In genomic region chr10:11263039-11263345, GRCh38 we compare ENCODE assay signal across 33 cellular contexts.
DNase-seq lines count a peak whose midpoint lies in the region; ATAC-seq, FAIRE-seq and TF ChIP-seq lines count a peak whose summit lies in the region.
"Had no signal": no experiment of that assay in that cellular context is flagged by ENCODE, and none has a peak within 500 bp of the region (broad histone marks: within the 10 kb centered on the region; RNA-seq: fewer than 3 reads in every experiment).

No MANE protein-coding gene starts in this region.

- H3K9me3 ChIP-seq in thyroid gland, result no peaks in the 10 kb centered on the region
- H3K9me3 ChIP-seq: Caco-2, gastrocnemius medialis, neutrophil, sigmoid colon, tibial nerve had no signal

- TF ChIP-seq POLR2A in thyroid gland (IDR thresholded peaks at IDR 0.05), result no peak

- H3K4me3 ChIP-seq in brain microvascular endothelial cell (ENCODE audit: low read depth, low read length) (no peak overlapping the region), thyroid gland (replicated peaks in 1 of 3) (no peak overlapping the region)
- H3K4me3 ChIP-seq: gastrocnemius medialis, GM23338, sigmoid colon, tibial nerve had no signal

- peaks cover 87% of the 10 kb centered on the region for H3K4me1 Mint-ChIP-seq in activated naive CD8-positive, alpha-beta T cell (ENCODE audit: low read depth)
- peaks cover 79% of the 10 kb centered on the region for H3K4me1 Mint-ChIP-seq in activated naive CD8-positive, alpha-beta T cell treated with anti-CD3 and anti-CD28 coated beads for 36 hours
- H3K4me1 Mint-ChIP-seq in effector memory CD8-positive, alpha-beta T cell (ENCODE audit: low read depth in 2 of 2), result peaks cover 50 to 64% of the 10 kb centered on the region in 2 donors
- H3K4me1 Mint-ChIP-seq in stimulated activated effector memory CD8-positive, alpha-beta T cell treated with anti-CD3 and anti-CD28 coated beads, Interleukin-12 subunit alpha, Interleukin-12 subunit beta, amount 100 ng/mL, for 72 hours, result peaks cover 90% of the 10 kb centered on the region

- H3K27me3 ChIP-seq in brain microvascular endothelial cell (replicated peaks) (no peaks in the 10 kb centered on the region), thyroid gland (no peaks in the 10 kb centered on the region)
- H3K27me3 ChIP-seq: gastrocnemius medialis, neutrophil, sigmoid colon, tibial nerve had no signal

- no peaks in the 10 kb centered on the region for H3K36me3 ChIP-seq in brain microvascular endothelial cell (replicated peaks)
- no peaks in the 10 kb centered on the region for H3K36me3 ChIP-seq in thyroid gland

- H3K4me1 ChIP-seq in thyroid gland, result peaks cover 0 to 5% of the 10 kb centered on the region in 2 donors
- H3K4me1 ChIP-seq: Caco-2 had no signal

- no peaks in the 10 kb centered on the region for H3K27me3 Mint-ChIP-seq in activated naive CD8-positive, alpha-beta T cell
- no peaks in the 10 kb centered on the region for H3K27me3 Mint-ChIP-seq in activated naive CD8-positive, alpha-beta T cell treated with anti-CD3 and anti-CD28 coated beads for 36 hours
- no peaks in the 10 kb centered on the region for H3K27me3 Mint-ChIP-seq in effector memory CD8-positive, alpha-beta T cell

- H3K4me3 Mint-ChIP-seq in activated naive CD8-positive, alpha-beta T cell, result no peak overlapping the region
- no peak overlapping the region for H3K4me3 Mint-ChIP-seq in activated naive CD8-positive, alpha-beta T cell treated with anti-CD3 and anti-CD28 coated beads for 36 hours
- no peak overlapping the region for H3K4me3 Mint-ChIP-seq in effector memory CD8-positive, alpha-beta T cell
- H3K4me3 Mint-ChIP-seq in stimulated activated effector memory CD8-positive, alpha-beta T cell treated with anti-CD3 and anti-CD28 coated beads, Interleukin-12 subunit alpha, Interleukin-12 subunit beta, amount 100 ng/mL, for 72 hours, result no peak overlapping the region
- H3K4me3 Mint-ChIP-seq: GM23338 had no signal

- 96 to 99% methylated on average over 2 of the region's 2 CpGs for WGBS in thyroid gland, 2 donors

- DNase-seq in activated naive CD8-positive, alpha-beta T cell treated with anti-CD3 and anti-CD28 coated beads for 36 hours, result no peak
- DNase-seq in GM18507 (ENCODE audit: extremely low spot score, insufficient read length, low read depth), result no peak
- DNase-seq in effector memory CD8-positive, alpha-beta T cell, result no peak
- no peak for DNase-seq in stimulated activated effector memory CD8-positive, alpha-beta T cell treated with anti-CD3 and anti-CD28 coated beads, Interleukin-12 subunit alpha, Interleukin-12 subunit beta, amount 100 ng/mL, for 72 hours (ENCODE audit: low spot score in 2 of 2)
- DNase-seq in brain microvascular endothelial cell, result no peak
- DNase-seq in NCI-H1105 (lab: John Stamatoyannopoulos, UW), result no peak
- no peak for DNase-seq in thyroid gland
- DNase-seq: ACHN; activated CD4-positive, alpha-beta T cell treated with anti-CD3 and anti-CD28 coated beads, Interleukin-2, amount 50 U/mL, for 1 hour; anterior cingulate cortex; Caco-2; gastrocnemius medialis; hippocampal formation; IMR-90; mesenchymal stem cell; NCI-H1694; NCI-H446 treated with DMSO at 0.1 percent for 48 hours; NCI-H82; sigmoid colon; stimulated activated CD4-positive, alpha-beta T cell treated with anti-CD3 and anti-CD28 coated beads, Interleukin-12 subunit alpha, Interleukin-12 subunit beta, amount 100 ng/mL, for 4 hours; stimulated activated CD4-positive, alpha-beta T cell treated with anti-CD3 and anti-CD28 coated beads, Interleukin-2, amount 100 ng/mL, for 48 hours; SW 1271; T1000 had no signal

- ATAC-seq in effector memory CD8-positive, alpha-beta T cell (replicated peaks), result no peak
- no peak for ATAC-seq in stimulated activated effector memory CD8-positive, alpha-beta T cell treated with anti-CD3 and anti-CD28 coated beads, Interleukin-12 subunit alpha, Interleukin-12 subunit beta, amount 100 ng/mL, for 72 hours
- ATAC-seq: gastrocnemius medialis, GM23338 had no signal

- H3K27ac Mint-ChIP-seq in activated naive CD8-positive, alpha-beta T cell, result peak overlapping the region; percentile 72
- no peak overlapping the region for H3K27ac Mint-ChIP-seq in activated naive CD8-positive, alpha-beta T cell treated with anti-CD3 and anti-CD28 coated beads for 36 hours
- H3K27ac Mint-ChIP-seq in effector memory CD8-positive, alpha-beta T cell, result peak overlapping the region; percentile 80 to 86
- peak overlapping the region; percentile 91 for H3K27ac Mint-ChIP-seq in stimulated activated effector memory CD8-positive, alpha-beta T cell treated with anti-CD3 and anti-CD28 coated beads, Interleukin-12 subunit alpha, Interleukin-12 subunit beta, amount 100 ng/mL, for 72 hours
- H3K27ac Mint-ChIP-seq: GM23338 had no signal

- H3K27ac ChIP-seq in brain microvascular endothelial cell, result no peak overlapping the region
- no peak overlapping the region for H3K27ac ChIP-seq in thyroid gland
- H3K27ac ChIP-seq: gastrocnemius medialis, sigmoid colon, VCaP had no signal

- peaks cover 13% of the 10 kb centered on the region for H3K36me3 Mint-ChIP-seq in activated naive CD8-positive, alpha-beta T cell
- peaks cover 76% of the 10 kb centered on the region for H3K36me3 Mint-ChIP-seq in activated naive CD8-positive, alpha-beta T cell treated with anti-CD3 and anti-CD28 coated beads for 36 hours
- peaks cover 85% of the 10 kb centered on the region for H3K36me3 Mint-ChIP-seq in effector memory CD8-positive, alpha-beta T cell (ENCODE audit: insufficient read depth)
- no peaks in the 10 kb centered on the region for H3K36me3 Mint-ChIP-seq in stimulated activated effector memory CD8-positive, alpha-beta T cell treated with anti-CD3 and anti-CD28 coated beads, Interleukin-12 subunit alpha, Interleukin-12 subunit beta, amount 100 ng/mL, for 72 hours

- peak; percentile 74 for FAIRE-seq in GM18507 (lab: Jason Lieb, UNC)
- FAIRE-seq: bronchial epithelial cell, endothelial cell of umbilical vein, G401.6 had no signal

- intact Hi-C loops in thyroid gland (cut with DNase I), result no loop called here

- in situ Hi-C loops in brain microvascular endothelial cell (cut with HindIII; ENCODE audit: low pct_ligation_motif_present, low sequenced_read_pairs), result no loop called here

- TF ChIP-seq CTCF in brain microvascular endothelial cell (IDR thresholded peaks at IDR 0.05; ENCODE audit: low read depth, low read length, missing control alignments), result no peak
- no peak for TF ChIP-seq CTCF in thyroid gland (IDR thresholded peaks at IDR 0.05)

- H3K9me3 Mint-ChIP-seq in activated naive CD8-positive, alpha-beta T cell (ENCODE audit: low read depth), result no peaks in the 10 kb centered on the region
- no peaks in the 10 kb centered on the region for H3K9me3 Mint-ChIP-seq in activated naive CD8-positive, alpha-beta T cell treated with anti-CD3 and anti-CD28 coated beads for 36 hours
- no peaks in the 10 kb centered on the region for H3K9me3 Mint-ChIP-seq in effector memory CD8-positive, alpha-beta T cell
- no peaks in the 10 kb centered on the region for H3K9me3 Mint-ChIP-seq in stimulated activated effector memory CD8-positive, alpha-beta T cell treated with anti-CD3 and anti-CD28 coated beads, Interleukin-12 subunit alpha, Interleukin-12 subunit beta, amount 100 ng/mL, for 72 hours
- H3K9me3 Mint-ChIP-seq: activated naive CD4-positive, alpha-beta T cell treated with anti-CD3 and anti-CD28 coated beads, Interleukin-2, amount 50 U/mL, for 72 hours; activated T-helper 2 cell treated with anti-CD3 and anti-CD28 coated beads, Interferon-gamma antibody, Interleukin-2, Interleukin-4, amounts not matched to agents 10 μg/mL and 5 μg/mL and 100 μg/mL, durations not matched to agents 14 hours and 24 hours and 36 hours; GM23338 had no signal
